Comparison of ENCODE assay signal across 8 cellular contexts in genomic region chr11:126062679-126063509, GRCh38.
DNase-seq lines count a peak whose midpoint lies in the region; ATAC-seq lines count a peak whose summit lies in the region.

Gene CDON (minus strand): TSS chr11:126062866. CDS start chr11:126023476, 39,390 bp downstream.

- DNase-seq in AG08396 (ENCODE audit: low spot score) (peak; percentile 100), NCI-H345 (lab: John Stamatoyannopoulos, UW) (peak; percentile 97), islet precursor cell (peak; percentile 96)
- DNase-seq in activated CD4-positive, CD25-positive, alpha-beta regulatory T cell (lab: John Stamatoyannopoulos, UW) = peak; percentile 69 to 78 (median 76)
- peak; percentile 91 for DNase-seq in central memory CD4-positive, alpha-beta T cell
- peak; percentile 81 to 84 for DNase-seq in stimulated activated CD4-positive, alpha-beta T cell treated with anti-CD3 and anti-CD28 coated beads, Interleukin-12 subunit alpha, Interleukin-12 subunit beta, amount 100 ng/mL, for 24 hours (ENCODE audit: low read depth in 2 of 2)

- peak; percentile 98 for ATAC-seq in GM19035 (IDR thresholded peaks at IDR 0.05; ENCODE audit: unreplicated experiment)
- peak; percentile 97 for ATAC-seq in HG03342 (IDR thresholded peaks at IDR 0.05; ENCODE audit: unreplicated experiment)

Comparison
In these comparisons a context has a peak if more than half of its experiments do, and no peak if none do; other contexts are left out.
1. Peak in every context shown above with its lines: DNase-seq and ATAC-seq.